Comparison of ENCODE assay signal across 23 cellular contexts in genomic region chr1:197787056-197787455, GRCh38. TPM values are rescaled to one million over a fixed set of nuclear protein-coding genes. Genes with fewer than 3 reads are reported as not detected.
DNase-seq lines count a peak whose midpoint lies in the region; ATAC-seq and TF ChIP-seq lines count a peak whose summit lies in the region.
"Had no signal": no experiment of that assay in that cellular context is flagged by ENCODE, and none has a peak within 500 bp of the region (broad histone marks: within the 10 kb centered on the region; RNA-seq: fewer than 3 reads in every experiment).

No MANE protein-coding gene starts in this region.

- H3K4me3 ChIP-seq in breast epithelium = no peak overlapping the region
- H3K4me3 ChIP-seq in SJSA1 = no peak overlapping the region
- H3K4me3 ChIP-seq in right cardiac atrium (ENCODE audit: low read length) = no peak overlapping the region
- H3K4me3 ChIP-seq in SJCRH30 = no peak overlapping the region
- no peak overlapping the region for H3K4me3 ChIP-seq in left lung
- H3K4me3 ChIP-seq: GM23338, K562, lower lobe of right lung, uterus had no signal

- H3K9me3 ChIP-seq in breast epithelium = no peaks in the 10 kb centered on the region
- no peaks in the 10 kb centered on the region for H3K9me3 ChIP-seq in SJSA1 (replicated peaks)
- no peaks in the 10 kb centered on the region for H3K9me3 ChIP-seq in right cardiac atrium (ENCODE audit: control insufficient read depth, low read length)
- no peaks in the 10 kb centered on the region for H3K9me3 ChIP-seq in SJCRH30 (replicated peaks)
- H3K9me3 ChIP-seq in left lung = peaks cover 0 to 2% of the 10 kb centered on the region in 2 donors
- H3K9me3 ChIP-seq: lower lobe of right lung, uterus had no signal

- TF ChIP-seq CTCF in MCF 10A (IDR thresholded peaks at IDR 0.05; ENCODE audit: unreplicated experiment) = no peak
- TF ChIP-seq CTCF in breast epithelium (IDR thresholded peaks at IDR 0.05) = no peak
- no peak for TF ChIP-seq CTCF in left lung (IDR thresholded peaks at IDR 0.05)

- intact Hi-C loops in MCF 10A (cut with micrococcal nuclease) (no loop called here), breast epithelium (cut with DNase I; ENCODE audit: low total_unique reads) (no loop called here), right cardiac atrium (cut with DNase I) (loop anchor here in 1 of 4 donors (10.0 kb wide), 1 partner anchor 172 kb away; no protein-coding TSS in a partner anchor), left lung (cut with DNase I) (no loop called here)
- intact Hi-C loops in activated CD4-positive, alpha-beta T cell treated with anti-CD3 and anti-CD28 coated beads for 36 hours (cut with DNase I, micrococcal nuclease) = no loop called here

- H3K4me1 ChIP-seq in breast epithelium (no peaks in the 10 kb centered on the region), SJSA1 (replicated peaks) (peaks cover 33% of the 10 kb centered on the region), right cardiac atrium (ENCODE audit: control insufficient read depth, insufficient read depth, low read length) (no peaks in the 10 kb centered on the region), SJCRH30 (no peaks in the 10 kb centered on the region), left lung (no peaks in the 10 kb centered on the region)
- H3K4me1 ChIP-seq: uterus had no signal

- H3K27ac ChIP-seq in breast epithelium = no peak overlapping the region
- no peak overlapping the region for H3K27ac ChIP-seq in SJSA1
- H3K27ac ChIP-seq in right cardiac atrium (ENCODE audit: low read length) = no peak overlapping the region
- no peak overlapping the region for H3K27ac ChIP-seq in SJCRH30
- no peak overlapping the region for H3K27ac ChIP-seq in left lung
- H3K27ac ChIP-seq: lower lobe of right lung, uterus had no signal

- H3K4me1 Mint-ChIP-seq in MCF 10A (ENCODE audit: insufficient read depth, unreplicated experiment) = peaks cover 36% of the 10 kb centered on the region
- no peaks in the 10 kb centered on the region for H3K4me1 Mint-ChIP-seq in activated CD4-positive, alpha-beta T cell treated with anti-CD3 and anti-CD28 coated beads for 36 hours
- H3K4me1 Mint-ChIP-seq: activated naive CD4-positive, alpha-beta T cell treated with anti-CD3 and anti-CD28 coated beads, Interleukin-2, amount 10 ng/mL, durations not matched to agents 7 days and 5 days; GM23338; WTC11 had no signal

- no TSS peak for BruUV-seq in MCF 10A (replicated peaks; lab: Mats Ljungman, UMichigan)

- no peak for TF ChIP-seq POLR2A in breast epithelium (IDR thresholded peaks at IDR 0.05)

- no peaks in the 10 kb centered on the region for H3K27me3 ChIP-seq in breast epithelium
- no peaks in the 10 kb centered on the region for H3K27me3 ChIP-seq in SJSA1 (replicated peaks)
- H3K27me3 ChIP-seq in right cardiac atrium (ENCODE audit: control insufficient read depth, insufficient read depth) = no peaks in the 10 kb centered on the region
- H3K27me3 ChIP-seq in SJCRH30 = no peaks in the 10 kb centered on the region
- no peaks in the 10 kb centered on the region for H3K27me3 ChIP-seq in left lung
- H3K27me3 ChIP-seq: uterus had no signal

- H3K36me3 ChIP-seq in breast epithelium (no peaks in the 10 kb centered on the region), SJSA1 (no peaks in the 10 kb centered on the region), SJCRH30 (no peaks in the 10 kb centered on the region), left lung (no peaks in the 10 kb centered on the region)
- H3K36me3 ChIP-seq: lower lobe of right lung, uterus had no signal

- CTCF ChIA-PET in MCF 10A (lab: Yijun Ruan, JAX) = interaction anchor here (0.6 to 1.6 kb wide), 7 partner anchors 19 to 401 kb away, joined by 3 to 5 read pairs (median 3); no protein-coding TSS in a partner anchor
- CTCF ChIA-PET in activated CD4-positive, alpha-beta T cell treated with anti-CD3 and anti-CD28 coated beads for 36 hours (lab: Charles Lee) = no interaction called here

- no peak for ATAC-seq in activated CD4-positive, alpha-beta T cell treated with anti-CD3 and anti-CD28 coated beads for 36 hours
- ATAC-seq in right cardiac atrium (no peak), left lung (no peak)
- ATAC-seq: activated CD8-positive, alpha-beta T cell treated with anti-CD3 and anti-CD28 coated beads for 36 hours; activated T-cell treated with anti-CD3 and anti-CD28 coated beads, Interleukin-2, amount 50 U/mL, for 4 hours; GM23338 had no signal

- H3K27ac Mint-ChIP-seq in MCF 10A (ENCODE audit: low read depth, unreplicated experiment) = peak overlapping the region; percentile 65
- no peak overlapping the region for H3K27ac Mint-ChIP-seq in activated CD4-positive, alpha-beta T cell treated with anti-CD3 and anti-CD28 coated beads for 36 hours
- H3K27ac Mint-ChIP-seq: activated CD8-positive, alpha-beta T cell treated with anti-CD3 and anti-CD28 coated beads for 36 hours; activated naive CD4-positive, alpha-beta T cell treated with anti-CD3 and anti-CD28 coated beads, Interleukin-2, amount 10 ng/mL, durations not matched to agents 7 days and 5 days; GM23338; WTC11 had no signal

- H3K36me3 Mint-ChIP-seq in MCF 10A (ENCODE audit: insufficient read depth, unreplicated experiment) = no peaks in the 10 kb centered on the region
- no peaks in the 10 kb centered on the region for H3K36me3 Mint-ChIP-seq in activated CD4-positive, alpha-beta T cell treated with anti-CD3 and anti-CD28 coated beads for 36 hours (ENCODE audit: low read depth)
- H3K36me3 Mint-ChIP-seq: activated naive CD4-positive, alpha-beta T cell treated with anti-CD3 and anti-CD28 coated beads, Interleukin-2, amount 10 ng/mL, durations not matched to agents 7 days and 5 days; WTC11 had no signal

- H3K27me3 Mint-ChIP-seq in MCF 10A (ENCODE audit: insufficient read depth, unreplicated experiment) = no peaks in the 10 kb centered on the region
- no peaks in the 10 kb centered on the region for H3K27me3 Mint-ChIP-seq in activated CD4-positive, alpha-beta T cell treated with anti-CD3 and anti-CD28 coated beads for 36 hours
- H3K27me3 Mint-ChIP-seq: activated CD8-positive, alpha-beta T cell treated with anti-CD3 and anti-CD28 coated beads for 36 hours had no signal

- DNase-seq in MCF 10A (ENCODE audit: unreplicated experiment) (peak; percentile 76), breast epithelium (ENCODE audit: low spot score in 2 of 2) (no peak), SJSA1 (ENCODE audit: low read depth in 1 of 2, low spot score in 2 of 2) (peak; percentile 34 to 44), fibroblast of peridontal ligament (ENCODE audit: extremely low read depth) (peak; percentile 54), right cardiac atrium (no peak), SJCRH30 (no peak), left lung (no peak)
- no peak for DNase-seq in activated CD4-positive, alpha-beta T cell treated with anti-CD3 and anti-CD28 coated beads for 36 hours
- DNase-seq: activated CD8-positive, alpha-beta T cell treated with anti-CD3 and anti-CD28 coated beads for 36 hours; activated naive CD4-positive, alpha-beta T cell treated with anti-CD3 and anti-CD28 coated beads, Interleukin-2, amount 10 ng/mL, durations not matched to agents 7 days and 5 days; activated T-cell treated with anti-CD3 and anti-CD28 coated beads, Interleukin-2, amount 50 U/mL, for 4 hours; C1 segment of cervical spinal cord; effector CD8-positive, alpha-beta T cell; GDM1; lower lobe of right lung; MV-4-11; NCI-H1694; NCI-H748 treated with DMSO at 0.1 percent for 48 hours; OCI-M1; uterus had no signal

- POLR2A ChIA-PET in MCF 10A (lab: Yijun Ruan, JAX) = interaction anchor here (0.5 to 1.4 kb wide), 8 partner anchors 10 to 1095 kb away, joined by 3 to 10 read pairs (median 3); partner anchors contain the start of gene DENND1B
- POLR2A ChIA-PET in activated CD4-positive, alpha-beta T cell treated with anti-CD3 and anti-CD28 coated beads for 36 hours (lab: Charles Lee) = no interaction called here

- H3K9me3 Mint-ChIP-seq in MCF 10A (ENCODE audit: unreplicated experiment) = no peaks in the 10 kb centered on the region
- H3K9me3 Mint-ChIP-seq in activated CD4-positive, alpha-beta T cell treated with anti-CD3 and anti-CD28 coated beads for 36 hours (ENCODE audit: low read depth) = no peaks in the 10 kb centered on the region
- H3K9me3 Mint-ChIP-seq: activated CD8-positive, alpha-beta T cell treated with anti-CD3 and anti-CD28 coated beads for 36 hours; activated naive CD4-positive, alpha-beta T cell treated with anti-CD3 and anti-CD28 coated beads, Interleukin-2, amount 10 ng/mL, durations not matched to agents 7 days and 5 days; activated T-cell treated with anti-CD3 and anti-CD28 coated beads, Interleukin-2, amount 50 U/mL, for 4 hours; GM23338; WTC11 had no signal

- WGBS in right cardiac atrium = 85% methylated on average over 3 of the region's 3 CpGs

- H3K4me3 Mint-ChIP-seq in MCF 10A (ENCODE audit: unreplicated experiment) = no peak overlapping the region
- no peak overlapping the region for H3K4me3 Mint-ChIP-seq in activated CD4-positive, alpha-beta T cell treated with anti-CD3 and anti-CD28 coated beads for 36 hours
- H3K4me3 Mint-ChIP-seq: activated CD8-positive, alpha-beta T cell treated with anti-CD3 and anti-CD28 coated beads for 36 hours; activated naive CD4-positive, alpha-beta T cell treated with anti-CD3 and anti-CD28 coated beads, Interleukin-2, amount 10 ng/mL, durations not matched to agents 7 days and 5 days; activated T-cell treated with anti-CD3 and anti-CD28 coated beads, Interleukin-2, amount 50 U/mL, for 4 hours; GM23338; WTC11 had no signal

RNA-seq across cellular contexts. Expression of gene DENND1B, which starts 11.8 kb away (rescaled TPM):
- 19.2 and 20.9 TPM in 2 replicates for total RNA-seq in MCF 10A (2022)
- 10 to 100 TPM; 10.1 to 54.7 (median 29.8) TPM for total RNA-seq in breast epithelium
- 8.4 and 16.1 TPM in 2 replicates for total RNA-seq in SJSA1 (2014; rRNA removed; shearing (Covaris generic))
- 10 to 100 TPM in 1 of 2 experiments, 1 to 10 TPM in 1; 9.6 to 12.6 TPM for total RNA-seq in activated CD4-positive, alpha-beta T cell treated with anti-CD3 and anti-CD28 coated beads for 36 hours
- total RNA-seq in right cardiac atrium = 10 to 100 TPM; 21.4 to 27.6 (median 27.1) TPM
- 4.1 TPM for polyA plus RNA-seq in right cardiac atrium
- total RNA-seq in SJCRH30 (2014; rRNA removed; shearing (Covaris generic)) = 3.6 and 4.2 TPM in 2 replicates
- 10 to 100 TPM; 16.4 to 17.2 TPM for total RNA-seq in left lung

Comparison
In these comparisons a context has a peak if more than half of its experiments do, and no peak if none do; other contexts are left out.
1. DNase-seq: peak in MCF 10A (single experiment), SJSA1 (2 of 2) and fibroblast of peridontal ligament (single experiment); none in breast epithelium (0 of 2), activated CD4-positive, alpha-beta T cell treated with anti-CD3 and anti-CD28 coated beads for 36 hours (single experiment), right cardiac atrium (0 of 3), SJCRH30 (0 of 2) and left lung (0 of 2).